Comparison of ENCODE assay signal across 11 cellular contexts in genomic region chr20:25622049-25622448, GRCh38. TPM values are rescaled to one million over a fixed set of nuclear protein-coding genes. Genes with fewer than 3 reads are reported as not detected.
DNase-seq lines count a peak whose midpoint lies in the region; ATAC-seq and TF ChIP-seq lines count a peak whose summit lies in the region.
"Had no signal": no experiment of that assay in that cellular context is flagged by ENCODE, and none has a peak within 500 bp of the region (broad histone marks: within the 10 kb centered on the region; RNA-seq: fewer than 3 reads in every experiment).

No MANE protein-coding gene starts in this region.

- H3K4me3 ChIP-seq in SK-N-MC (peak overlapping the region; percentile 96), fibroblast of lung (replicated peaks in 1 of 4; ENCODE audit: control extremely low read depth in 1 of 4, insufficient read depth in 1 of 4, low read depth in 3 of 4, low read length in 4 of 4) (peak overlapping the region in 3 of 4 experiments; percentile 88 to 92 (median 90)), smooth muscle cell (peak overlapping the region; percentile 93)

- H3K4me2 ChIP-seq in fibroblast of lung (ENCODE audit: extremely low read depth, insufficient read depth, low read length) (peak overlapping the region; percentile 96), smooth muscle cell (peak overlapping the region; percentile 89)

- H3K4me1 ChIP-seq in fibroblast of lung (ENCODE audit: control insufficient read depth, extremely low read depth, insufficient read depth, low read length), result no peaks in the 10 kb centered on the region
- H3K4me1 ChIP-seq in smooth muscle cell (ENCODE audit: low read depth), result peaks cover 11% of the 10 kb centered on the region

- H3K36me3 ChIP-seq in SK-N-MC (ENCODE audit: insufficient read depth, low read length) (peaks cover 4% of the 10 kb centered on the region), fibroblast of lung (ENCODE audit: control insufficient read depth, insufficient read depth, low read length) (no peaks in the 10 kb centered on the region), smooth muscle cell (ENCODE audit: low read depth) (no peaks in the 10 kb centered on the region)
- H3K36me3 ChIP-seq: left lung had no signal

- no peaks in the 10 kb centered on the region for H3K27me3 ChIP-seq in fibroblast of lung (ENCODE audit: control insufficient read depth, insufficient read depth, low read length)
- H3K27me3 ChIP-seq in smooth muscle cell (ENCODE audit: low read depth), result no peaks in the 10 kb centered on the region
- H3K27me3 ChIP-seq: left lung had no signal

- H3K36me3 Mint-ChIP-seq in activated T-cell treated with anti-CD3 and anti-CD28 coated beads, Interleukin-2, amount 50 U/mL, for 4 hours (ENCODE audit: insufficient read depth), result no peaks in the 10 kb centered on the region

- H3K9me3 ChIP-seq in SK-N-MC (ENCODE audit: low read depth, low read length) (no peaks in the 10 kb centered on the region), fibroblast of lung (ENCODE audit: control insufficient read depth, insufficient read depth, low read depth, low read length) (no peaks in the 10 kb centered on the region), smooth muscle cell (replicated peaks; ENCODE audit: low read depth) (no peaks in the 10 kb centered on the region)
- H3K9me3 ChIP-seq: left lung had no signal

- no peak for ATAC-seq in activated T-cell treated with anti-CD3 and anti-CD28 coated beads, Interleukin-2, amount 50 U/mL, for 4 hours
- no peak for ATAC-seq in GM21423 (IDR thresholded peaks at IDR 0.05; ENCODE audit: unreplicated experiment)
- ATAC-seq: left lung had no signal

- H4K20me1 ChIP-seq in fibroblast of lung (ENCODE audit: control insufficient read depth, extremely low read depth, insufficient read depth, low read length) (no peaks in the 10 kb centered on the region), smooth muscle cell (ENCODE audit: low read depth) (peaks cover 47% of the 10 kb centered on the region)

- DNase-seq in activated T-cell treated with anti-CD3 and anti-CD28 coated beads, Interleukin-2, amount 50 U/mL, for 4 hours, result no peak
- DNase-seq in activated T-cell treated with anti-CD3 and anti-CD28 coated beads, Interleukin-2, amount 50 U/mL, for 1 hour, result no peak
- DNase-seq in SK-N-MC (ENCODE audit: low read depth, low spot score) (no peak), fibroblast of lung (ENCODE audit: low read depth in 2 of 2) (no peak), smooth muscle cell (lab: John Stamatoyannopoulos, UW; ENCODE audit: unreplicated experiment) (no peak), amygdala (lab: John Stamatoyannopoulos, UW) (no peak), NCI-H2081 (lab: John Stamatoyannopoulos, UW) (no peak)
- DNase-seq: left lung; small intestine; stimulated activated naive CD4-positive, alpha-beta T cell had no signal

- 94% methylated on average over 6 of the region's 6 CpGs for WGBS in smooth muscle cell (ENCODE audit: low lambda C conversion rate)

- H3K9me3 Mint-ChIP-seq in activated T-cell treated with anti-CD3 and anti-CD28 coated beads, Interleukin-2, amount 50 U/mL, for 4 hours, result no peaks in the 10 kb centered on the region

- H3K27ac ChIP-seq in SK-N-MC, result no peak overlapping the region
- H3K27ac ChIP-seq in fibroblast of lung (ENCODE audit: insufficient read depth, low read length), result no peak overlapping the region
- no peak overlapping the region for H3K27ac ChIP-seq in smooth muscle cell (ENCODE audit: low read depth)

- no peaks in the 10 kb centered on the region for H3F3A ChIP-seq in smooth muscle cell (ENCODE audit: low read depth)

- H3K9ac ChIP-seq in SK-N-MC (ENCODE audit: insufficient read length), result peak overlapping the region; percentile 100
- no peak overlapping the region for H3K9ac ChIP-seq in fibroblast of lung (ENCODE audit: insufficient read depth, low read length)
- no peak overlapping the region for H3K9ac ChIP-seq in smooth muscle cell (ENCODE audit: low read depth)

- no peak overlapping the region for H2AFZ ChIP-seq in fibroblast of lung (ENCODE audit: low read length)
- no peak overlapping the region for H2AFZ ChIP-seq in smooth muscle cell (ENCODE audit: low read depth)

- no peak for TF ChIP-seq CTCF in fibroblast of lung (conservative IDR thresholded peaks at IDR 0.05 in 1 of 2, IDR thresholded peaks at IDR 0.05 in 1 of 2; ENCODE audit: low read depth in 1 of 2, low read length in 2 of 2)
- no peak for TF ChIP-seq CTCF in smooth muscle cell (IDR thresholded peaks at IDR 0.05; ENCODE audit: borderline replicate concordance, insufficient read depth, poor library complexity, severe bottlenecking)

- no peaks in the 10 kb centered on the region for H3K27me3 Mint-ChIP-seq in activated T-cell treated with anti-CD3 and anti-CD28 coated beads, Interleukin-2, amount 50 U/mL, for 4 hours (ENCODE audit: low read depth)

- H3K4me3 Mint-ChIP-seq in activated T-cell treated with anti-CD3 and anti-CD28 coated beads, Interleukin-2, amount 50 U/mL, for 4 hours, result peak overlapping the region; percentile 92

- H3K79me2 ChIP-seq in fibroblast of lung (ENCODE audit: control insufficient read depth, insufficient read depth, low read length) (peaks cover 43% of the 10 kb centered on the region), smooth muscle cell (ENCODE audit: low read depth) (peaks cover 57% of the 10 kb centered on the region)

- peaks cover 20% of the 10 kb centered on the region for H3K4me1 Mint-ChIP-seq in activated T-cell treated with anti-CD3 and anti-CD28 coated beads, Interleukin-2, amount 50 U/mL, for 4 hours (ENCODE audit: low read depth)

RNA-seq across cellular contexts. Expression of gene NANP, which starts 1.8 kb away (rescaled TPM):
- total RNA-seq in activated T-cell treated with anti-CD3 and anti-CD28 coated beads, Interleukin-2, amount 50 U/mL, for 4 hours, result 1 to 10 TPM; 6.7 to 7.8 (median 7.5) TPM
- total RNA-seq in fibroblast of lung, result 8.8 and 9.5 TPM in 2 replicates
- 9.4 and 9.9 TPM in 2 replicates for polyA plus RNA-seq in fibroblast of lung
- 5.8 and 6.2 TPM in 2 replicates for polyA plus RNA-seq in fibroblast of lung (2012)
- 2.7 and 3.9 TPM in 2 replicates for polyA minus RNA-seq in fibroblast of lung (ENCODE audit: low replicate concordance)
- 4.6 and 6.5 TPM in 2 replicates for total RNA-seq in smooth muscle cell
- 3.4 and 3.6 TPM in 2 replicates for polyA plus RNA-seq in smooth muscle cell

RNA-seq across cellular contexts. Expression of gene NINL, which starts 36.7 kb away (rescaled TPM):
- total RNA-seq in activated T-cell treated with anti-CD3 and anti-CD28 coated beads, Interleukin-2, amount 50 U/mL, for 4 hours, result under 1 TPM; 0.61 to 0.71 (median 0.66) TPM
- total RNA-seq in fibroblast of lung (11.3 and 16.3 TPM in 2 replicates), smooth muscle cell (12.2 and 13.9 TPM in 2 replicates)
- polyA plus RNA-seq in fibroblast of lung (4.4 TPM in 2 replicates), smooth muscle cell (10.7 and 15.0 TPM in 2 replicates)
- 3.8 and 4.3 TPM in 2 replicates for polyA plus RNA-seq in fibroblast of lung (2012)
- 1.4 and 2.9 TPM in 2 replicates for polyA minus RNA-seq in fibroblast of lung (ENCODE audit: low replicate concordance)
